Comparison of ENCODE assay signal across 17 cellular contexts in the genomic region with DNA sequence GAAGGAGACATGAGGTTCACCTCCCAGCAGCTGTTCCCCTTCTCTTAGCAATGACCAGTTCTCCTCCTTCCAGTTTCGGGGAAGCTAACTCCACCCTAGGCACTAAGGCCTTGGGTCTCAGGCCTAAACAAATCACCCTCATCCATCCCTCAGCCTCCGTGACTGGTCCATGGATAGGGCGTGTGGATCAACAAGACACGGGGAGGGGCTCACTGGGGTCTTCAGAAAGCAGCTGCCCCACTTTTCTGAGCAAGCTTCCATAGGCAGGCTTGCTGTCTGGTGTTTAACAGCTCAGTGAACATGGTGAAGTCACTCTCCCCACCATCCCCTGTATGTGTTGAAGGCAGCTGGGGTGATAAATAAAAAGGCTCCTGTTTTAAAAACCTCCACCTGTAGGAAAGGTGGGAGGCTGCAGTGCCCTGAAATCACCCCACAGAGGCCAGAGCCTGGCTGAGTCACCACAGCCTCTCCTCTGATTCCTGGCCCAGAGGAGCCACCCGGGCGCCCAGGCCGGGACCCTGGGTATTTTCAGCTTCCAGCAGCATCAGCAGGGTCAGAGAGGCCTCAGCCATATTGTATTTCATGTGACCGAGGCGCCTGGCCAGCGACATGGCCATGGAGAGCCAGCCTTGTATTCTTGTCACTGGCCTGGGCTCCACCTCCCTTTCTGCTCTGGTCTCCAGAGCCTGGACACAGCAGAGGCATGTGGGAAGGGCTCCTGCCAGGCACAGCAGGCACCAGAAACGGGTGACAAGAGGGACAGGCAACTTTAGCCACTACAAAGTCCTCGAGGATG.
DNase-seq lines count a peak whose midpoint lies in the region; ATAC-seq, FAIRE-seq and TF ChIP-seq lines count a peak whose summit lies in the region.
"Had no signal": no experiment of that assay in that cellular context is flagged by ENCODE, and none has a peak within 500 bp of the region (broad histone marks: within the 10 kb centered on the region; RNA-seq: fewer than 3 reads in every experiment).

No MANE protein-coding gene starts in this region.

- H3K79me2 ChIP-seq in HCT116 (ENCODE audit: insufficient read depth, low read length) (no peaks in the 10 kb centered on the region), H1 (ENCODE audit: control insufficient read depth in 1 of 2, insufficient read depth in 2 of 2, low read length in 2 of 2) (no peaks in the 10 kb centered on the region)

- H2BK20ac ChIP-seq in H1 (ENCODE audit: low read length): no peak overlapping the region

- 92% methylated on average over 12 of the region's 12 CpGs; no CpG with 5 or more reads in 1 of the 2 experiments for WGBS in H1 (ENCODE audit: extremely low coverage in 1 of 2, insufficient coverage in 1 of 2, insufficient read length in 1 of 2, insufficient replicate concordance in 2 of 2, low coverage in 1 of 2, low lambda C conversion rate in 2 of 2, missing lambda C conversion rate in 1 of 2), 2 experiments

- H3K9ac ChIP-seq in HCT116 (ENCODE audit: low read length) (no peak overlapping the region), H1 (replicated peaks in 1 of 4; ENCODE audit: extremely low read depth in 1 of 4, low read depth in 3 of 4, low read length in 3 of 4) (no peak overlapping the region)

- TF ChIP-seq EP300 in H1 (IDR thresholded peaks at IDR 0.05; ENCODE audit: borderline replicate concordance in 1 of 2, low read depth in 2 of 2, low read length in 2 of 2): no peak

- TF ChIP-seq RAD21 in HCT116 (IDR thresholded peaks at IDR 0.05; ENCODE audit: low read depth): no peak
- no peak for TF ChIP-seq RAD21 in H1 (IDR thresholded peaks at IDR 0.05 in 1 of 2, conservative IDR thresholded peaks at IDR 0.05 in 1 of 2; ENCODE audit: low read depth in 2 of 2, low read length in 2 of 2)

- H3K9me2 ChIP-seq in HCT116 (ENCODE audit: insufficient read depth): no peaks in the 10 kb centered on the region

- no peak overlapping the region for H4K91ac ChIP-seq in H1 (replicated peaks; ENCODE audit: insufficient read length, low read length)

- H2AK5ac ChIP-seq in H1 (ENCODE audit: low read depth, low read length): no peak overlapping the region

- H4K5ac ChIP-seq in H1 (ENCODE audit: insufficient read length, low read depth, low read length): no peak overlapping the region

- H2BK5ac ChIP-seq in H1 (ENCODE audit: low read depth, low read length): no peak overlapping the region

- H3K27me3 ChIP-seq in HCT116 (ENCODE audit: insufficient read depth, low read length) (no peaks in the 10 kb centered on the region), H1 (replicated peaks in 1 of 4; ENCODE audit: control insufficient read depth in 3 of 4, extremely low read depth in 1 of 4, insufficient read depth in 3 of 4, low read length in 3 of 4) (no peaks in the 10 kb centered on the region)
- H3K27me3 ChIP-seq: breast epithelium, testis had no signal

- H4K20me1 ChIP-seq in HCT116 (ENCODE audit: insufficient read depth) (no peaks in the 10 kb centered on the region), H1 (replicated peaks in 1 of 2; ENCODE audit: control insufficient read depth in 1 of 2, insufficient read depth in 2 of 2, low read length in 2 of 2) (no peaks in the 10 kb centered on the region)

- H2BK12ac ChIP-seq in H1 (ENCODE audit: low read depth, low read length): no peak overlapping the region

- peak overlapping the region; percentile 62 for H4K8ac ChIP-seq in H1 (ENCODE audit: extremely low read depth, insufficient read depth, low read length)

- no peak for ATAC-seq in HCT116
- ATAC-seq: PC-3 had no signal

- H3K9me3 Mint-ChIP-seq in CD14-positive monocyte (peaks cover 0 to 6% (median 2%) of the 10 kb centered on the region in 7 donors), nephron progenitor cell (peaks cover 5% of the 10 kb centered on the region)
- H3K9me3 Mint-ChIP-seq: mesothelial cell of epicardium had no signal

- H3K56ac ChIP-seq in H1 (replicated peaks; ENCODE audit: insufficient read length, low read depth, low read length): no peak overlapping the region

- no peak overlapping the region for H3K4me3 Mint-ChIP-seq in CD14-positive monocyte
- H3K4me3 Mint-ChIP-seq in nephron progenitor cell: no peak overlapping the region
- H3K4me3 Mint-ChIP-seq: mesothelial cell of epicardium had no signal

- no peak overlapping the region for H2BK120ac ChIP-seq in H1 (replicated peaks; ENCODE audit: low read depth, low read length)

- H3K23ac ChIP-seq in H1 (ENCODE audit: insufficient read length): no peak overlapping the region

- H3K27ac ChIP-seq in HCT116 (ENCODE audit: low read depth, low read length) (no peak overlapping the region), H1 (ENCODE audit: low read depth, low read length) (no peak overlapping the region; the same call in 1 of the 2 replicates)
- H3K27ac ChIP-seq: breast epithelium, testis had no signal

- H3K14ac ChIP-seq in H1 (ENCODE audit: insufficient read length): no peak overlapping the region

- H3K36me3 Mint-ChIP-seq in CD14-positive monocyte (no peaks in the 10 kb centered on the region), nephron progenitor cell (ENCODE audit: low read depth) (no peaks in the 10 kb centered on the region)
- H3K36me3 Mint-ChIP-seq: mesothelial cell of epicardium had no signal

- intact Hi-C loops in CD14-positive monocyte (cut with micrococcal nuclease): loop anchor here in 1 of 2 donors (5.0 kb wide), 2 partner anchors 62 to 173 kb away; a partner anchor contains a TSS
- intact Hi-C loops in HCT116 (cut with micrococcal nuclease): no loop called here

- TF ChIP-seq CTCF in CD14-positive monocyte (IDR thresholded peaks at IDR 0.05): no peak
- TF ChIP-seq CTCF in HCT116 (IDR thresholded peaks at IDR 0.05 in 2 of 3, conservative IDR thresholded peaks at IDR 0.05 in 1 of 3; ENCODE audit: borderline replicate concordance in 1 of 3, insufficient read depth in 1 of 3, low read depth in 2 of 3, low read length in 2 of 3): no peak
- TF ChIP-seq CTCF in H1 (IDR thresholded peaks at IDR 0.05; ENCODE audit: control extremely low read depth in 1 of 3, insufficient read depth in 1 of 3, low read depth in 1 of 3, low read length in 3 of 3): no peak
- TF ChIP-seq CTCF in nephron progenitor cell (IDR thresholded peaks at IDR 0.05): no peak

- no peak overlapping the region for H3K18ac ChIP-seq in H1 (ENCODE audit: extremely low read depth, low read length)

- CTCF ChIA-PET in HCT116 (lab: Charles Lee) (no interaction called here), H1 (lab: Charles Lee; ENCODE audit: partially characterized antibody) (interaction anchor here (0.8 to 7.8 kb wide), 17 partner anchors 8 to 284 kb away, joined by 3 to 74 read pairs (median 3); no protein-coding TSS in a partner anchor)

- H3K4me1 Mint-ChIP-seq in CD14-positive monocyte (peaks cover 66% of the 10 kb centered on the region), nephron progenitor cell (peaks cover 67% of the 10 kb centered on the region)

- no peak overlapping the region for H2AFZ ChIP-seq in HCT116 (ENCODE audit: low read depth, low read length, poor library complexity, severe bottlenecking)
- peak overlapping the region; percentile 57; the same call in 1 of the 2 replicates for H2AFZ ChIP-seq in H1 (ENCODE audit: low read length)

- H3K36me3 ChIP-seq in HCT116 (ENCODE audit: control insufficient read depth in 1 of 2, insufficient read depth in 2 of 2, low read length in 2 of 2) (no peaks in the 10 kb centered on the region), H1 (ENCODE audit: control insufficient read depth in 2 of 4, insufficient read depth in 4 of 4, low read length in 3 of 4) (no peaks in the 10 kb centered on the region)
- H3K36me3 ChIP-seq: breast epithelium had no signal

- H3K9me3 ChIP-seq in HCT116 (ENCODE audit: control insufficient read depth in 1 of 2, insufficient read depth in 1 of 2, low read depth in 1 of 2, low read length in 2 of 2) (no peaks in the 10 kb centered on the region), H1 (ENCODE audit: insufficient read depth in 2 of 2, low read depth in 1 of 2, low read length in 1 of 2) (no peaks in the 10 kb centered on the region)
- H3K9me3 ChIP-seq: breast epithelium, testis had no signal

- TF ChIP-seq POLR2A in HCT116 (IDR thresholded peaks at IDR 0.05; ENCODE audit: borderline replicate concordance, extremely low read depth, insufficient read depth, insufficient read length) (no peak), H1 (IDR thresholded peaks at IDR 0.05; ENCODE audit: control extremely low read depth in 1 of 2, low read depth in 2 of 2, low read length in 2 of 2) (no peak)

- no peak for FAIRE-seq in H1 (lab: Jason Lieb, UNC)
- FAIRE-seq: D721Med, GM19239 had no signal

- no peak for DNase-seq in CD14-positive monocyte (ENCODE audit: low spot score)
- DNase-seq in HCT116 (ENCODE audit: low read depth, low spot score): no peak
- no peak for DNase-seq in H1 (ENCODE audit: low read depth in 1 of 2, low spot score in 2 of 2)
- DNase-seq in nephron progenitor cell: no peak
- no peak for DNase-seq in SW480 (ENCODE audit: low spot score)
- DNase-seq in NCI-H446 treated with DMSO at 0.1 percent for 48 hours (lab: John Stamatoyannopoulos, UW): no peak
- no peak for DNase-seq in stimulated activated CD4-positive, alpha-beta T cell treated with anti-CD3 and anti-CD28 coated beads, Interleukin-4, amount 100 ng/mL, for 1 hour
- DNase-seq: cortex of kidney; NCI-H1436 treated with DMSO at 0.1 percent for 48 hours; NCI-H2171; PC-3; stimulated activated CD4-positive, alpha-beta T cell treated with anti-CD3 and anti-CD28 coated beads, Interleukin-12 subunit alpha, Interleukin-12 subunit beta, amount 100 ng/mL, for 4 hours; testis had no signal

- H3K23me2 ChIP-seq in H1 (ENCODE audit: low read depth, low read length): no peaks in the 10 kb centered on the region

- H3K4ac ChIP-seq in H1 (replicated peaks; ENCODE audit: insufficient read length, low read depth, low read length): no peak overlapping the region

- H3K27ac Mint-ChIP-seq in CD14-positive monocyte (peak overlapping the region in 4 of 7 donors; percentile 15 to 73 (median 38)), nephron progenitor cell (peak overlapping the region; percentile 66)
- H3K27ac Mint-ChIP-seq: mesothelial cell of epicardium had no signal

- no peak overlapping the region for H2BK15ac ChIP-seq in H1 (ENCODE audit: low read length)

- H3K4me2 ChIP-seq in HCT116 (ENCODE audit: low read length) (peak overlapping the region; percentile 32; the same call in 1 of the 2 replicates), H1 (ENCODE audit: insufficient read depth in 1 of 2, low read depth in 2 of 2, low read length in 2 of 2) (no peak overlapping the region)

- no peaks in the 10 kb centered on the region for H3K79me1 ChIP-seq in H1 (ENCODE audit: low read depth, low read length)

- no TSS peak for BruUV-seq in HCT116 (replicated peaks; lab: Mats Ljungman, UMichigan)

- H3K4me1 ChIP-seq in HCT116 (ENCODE audit: control insufficient read depth in 1 of 2, insufficient read depth in 2 of 2, low read length in 2 of 2) (peaks cover 13 to 32% of the 10 kb centered on the region in 2 experiments; a peak in 3 of 4 replicates), H1 (replicated peaks in 1 of 4; ENCODE audit: control insufficient read depth in 3 of 4, insufficient read depth in 4 of 4, low read length in 3 of 4) (peaks cover 0 to 8% (median 0%) of the 10 kb centered on the region in 4 experiments; a peak in 1 of 7 replicates)

- POLR2A ChIA-PET in HCT116 (lab: Charles Lee) (no interaction called here), H1 (lab: Charles Lee; ENCODE audit: partially characterized antibody) (interaction anchor here (1.2 kb wide), 1 partner anchor 199 kb away, joined by 3 read pairs; no protein-coding TSS in a partner anchor)

- H3K27me3 Mint-ChIP-seq in CD14-positive monocyte (ENCODE audit: low read depth in 3 of 3): peaks cover 0 to 7% (median 0%) of the 10 kb centered on the region in 3 donors
- H3K27me3 Mint-ChIP-seq in nephron progenitor cell (ENCODE audit: low read depth, poor library complexity): peaks cover 13% of the 10 kb centered on the region

- no peak overlapping the region for H3K4me3 ChIP-seq in HCT116 (replicated peaks in 1 of 2; ENCODE audit: low read depth in 1 of 2, low read length in 2 of 2)
- H3K4me3 ChIP-seq in H1 (ENCODE audit: extremely low read depth in 1 of 4, insufficient read depth in 2 of 4, low read depth in 3 of 4, low read length in 4 of 4): no peak overlapping the region
- H3K4me3 ChIP-seq: breast epithelium, testis had no signal

- RAD21 ChIA-PET in HCT116 (lab: Charles Lee; ENCODE audit: low non-redundant PET in 1 of 2, low total read pairs in 2 of 2, uncharacterized antibody in 2 of 2, unreplicated experiment in 2 of 2): no interaction called here
